ENCODE assay signal across 1 cellular context in the genomic region with DNA sequence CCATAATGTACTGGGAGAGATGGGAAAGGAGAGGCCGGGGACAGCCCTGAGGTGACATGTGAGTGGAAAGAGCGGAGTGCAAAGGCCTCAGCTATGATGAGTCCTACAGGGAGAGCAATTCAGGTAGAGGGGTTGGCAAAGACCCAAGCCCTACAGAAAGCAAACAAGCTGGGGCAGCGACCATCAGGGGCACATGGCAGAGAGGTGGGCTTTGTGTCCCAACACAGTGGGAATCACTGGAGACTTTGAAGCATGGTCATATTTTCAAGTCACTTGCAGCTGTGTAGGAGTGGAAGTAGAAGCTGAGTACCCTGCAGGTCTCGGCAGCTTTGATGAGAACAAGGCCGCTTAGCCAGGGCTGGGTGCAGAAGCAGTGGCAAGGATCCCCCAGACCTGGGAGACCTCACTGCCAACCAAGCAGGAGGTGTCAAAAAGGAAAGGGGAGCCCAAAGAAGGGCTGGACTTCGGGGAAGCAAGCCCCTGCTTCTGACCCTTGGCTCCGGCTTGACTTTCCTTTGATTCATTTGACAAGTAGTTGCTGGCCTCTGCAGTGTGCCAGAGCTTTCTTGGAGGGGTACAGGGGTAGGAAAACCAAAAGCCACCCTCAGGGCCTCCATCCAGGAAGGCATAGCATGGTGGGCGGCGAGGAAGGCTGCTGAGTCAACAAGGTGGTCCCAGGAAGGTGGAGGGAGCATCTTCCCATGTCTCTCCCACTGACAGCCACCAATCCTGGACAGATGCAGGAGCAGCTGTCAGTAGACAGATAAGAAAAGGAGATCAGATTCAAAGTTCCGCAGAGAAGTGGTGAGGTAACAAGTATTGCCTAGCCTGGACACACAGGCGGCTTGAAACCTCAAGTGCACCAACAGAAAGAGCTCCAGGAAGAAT.
TF ChIP-seq lines count a peak whose summit lies in the region.

No MANE protein-coding gene starts in this region.

TF ChIP-seq in HCT116, 20 proteins besides CTCF, POLR2A, EP300 and RAD21 (continued from another document):
- TF ChIP-seq POLR2AphosphoS5 (IDR thresholded peaks at IDR 0.05; ENCODE audit: low read depth, low read length) = no peak; the same call in 1 of the 2 replicates
